In the genomic region with DNA sequence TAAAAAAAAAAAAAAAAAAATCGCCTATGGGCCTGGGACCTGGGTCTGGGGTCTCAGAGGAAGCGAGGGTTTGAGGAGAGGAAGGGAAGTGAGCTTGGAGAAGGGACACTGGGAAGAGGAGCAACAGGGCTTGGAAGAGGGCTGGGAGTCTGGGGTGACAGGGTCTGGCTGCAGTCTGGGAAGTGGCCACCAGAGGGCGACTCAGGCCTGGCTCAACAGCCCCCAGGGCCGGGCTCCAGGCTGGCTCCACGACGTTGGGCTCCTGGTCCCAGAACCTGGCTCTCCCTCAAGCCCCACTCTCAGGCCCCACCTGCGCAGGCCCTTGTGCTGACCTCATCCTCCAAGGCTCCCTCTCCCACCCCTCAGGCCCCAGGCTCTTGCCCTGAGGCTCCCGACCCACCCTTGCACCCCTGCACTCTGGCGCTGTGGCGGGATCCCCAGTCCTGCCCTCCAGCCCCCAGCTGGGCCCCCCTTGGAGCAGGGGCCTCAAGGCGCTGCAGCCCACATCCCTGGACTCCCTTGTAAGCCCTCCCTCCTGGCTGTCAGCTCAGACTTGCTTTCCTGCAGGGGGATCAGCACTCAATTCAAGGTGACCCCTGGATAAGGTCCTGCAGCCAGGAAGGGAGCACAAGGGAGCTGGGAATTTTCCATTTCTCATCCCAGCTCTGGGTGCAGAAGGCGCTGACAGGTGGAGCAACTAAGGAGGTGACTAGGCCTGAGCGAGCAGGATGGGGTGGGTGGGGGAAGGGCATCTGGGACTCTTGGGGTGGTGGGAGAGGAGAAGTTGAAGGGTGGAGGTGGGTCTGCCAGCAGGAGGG, we compare ENCODE assay signal across 9 cellular contexts. TPM values are rescaled to one million over a fixed set of nuclear protein-coding genes. Genes with fewer than 3 reads are reported as not detected.
DNase-seq lines count a peak whose midpoint lies in the region; ATAC-seq, FAIRE-seq and TF ChIP-seq lines count a peak whose summit lies in the region.
"Had no signal": no experiment of that assay in that cellular context is flagged by ENCODE, and none has a peak within 500 bp of the region (broad histone marks: within the 10 kb centered on the region; RNA-seq: fewer than 3 reads in every experiment).

No MANE protein-coding gene starts in this region.

- no peaks in the 10 kb centered on the region for H3K79me2 ChIP-seq in HepG2 (ENCODE audit: insufficient read depth, low read length)

- no peak overlapping the region for H3K9ac ChIP-seq in HepG2 (ENCODE audit: insufficient read depth, low read depth, low read length)

- no peaks in the 10 kb centered on the region for H4K20me1 ChIP-seq in HepG2 (ENCODE audit: insufficient read depth, low read length)

- peak overlapping the region; percentile 43; the same call in 1 of the 2 replicates for H3K4me2 ChIP-seq in HepG2 (ENCODE audit: low read depth, low read length)

- H3K9me3 ChIP-seq in HepG2 (ENCODE audit: low read length) = no peaks in the 10 kb centered on the region

- 0 out of 6 replicates have a peak overlapping the region, but pooled peaks of 1 of the 3 experiments have one; percentile 28 for H3K4me3 ChIP-seq in HepG2 (replicated peaks in 1 of 3; ENCODE audit: insufficient read depth in 1 of 3, low read depth in 2 of 3, low read length in 3 of 3)

- peaks cover 4 to 8% of the 10 kb centered on the region in 2 experiments; a peak in 3 of 5 replicates for H3K36me3 ChIP-seq in HepG2 (replicated peaks in 1 of 2; ENCODE audit: control insufficient read depth in 1 of 2, insufficient read depth in 2 of 2, low read length in 2 of 2)

- CTCF ChIA-PET in HepG2 (lab: Yijun Ruan, JAX; ENCODE audit: low intra/inter-chr PET ratio, low total read pairs) = interaction anchor here (1.0 to 2.7 kb wide), 6 partner anchors 9 to 119 kb away, joined by 3 to 32 read pairs (median 6); a partner anchor contains a TSS

- DNase-seq in DMS 273 (lab: John Stamatoyannopoulos, UW; ENCODE audit: unreplicated experiment) (peak; percentile 93), NCI-H446 treated with DMSO at 0.1 percent for 48 hours (lab: John Stamatoyannopoulos, UW) (peak; percentile 10), HepG2 (ENCODE audit: low spot score) (peak; percentile 51)
- peak; percentile 85 for DNase-seq in activated CD4-positive, alpha-beta T cell treated with anti-CD3 and anti-CD28 coated beads, Interleukin-2, amount 50 U/mL, for 1 hour
- peak; percentile 73 to 88 for DNase-seq in stimulated activated CD4-positive, alpha-beta T cell treated with anti-CD3 and anti-CD28 coated beads, Interleukin-4, amount 100 ng/mL, for 48 hours (ENCODE audit: low read depth in 2 of 2)

- H3K4me1 ChIP-seq in HepG2 (ENCODE audit: insufficient read depth, low read length) = peaks cover 17% of the 10 kb centered on the region

- TF ChIP-seq RAD21 in HepG2 (CRISPR knock-in tag; IDR thresholded peaks at IDR 0.05) = peak; percentile 97

- no peak overlapping the region for H2AFZ ChIP-seq in HepG2 (ENCODE audit: low read length)

- 59% methylated on average over 8 of the region's 13 CpGs for WGBS in HepG2 (ENCODE audit: low lambda C conversion rate)

- peak; percentile 95 for TF ChIP-seq CTCF in HepG2 (CRISPR knock-in tag; IDR thresholded peaks at IDR 0.05)

- peak; percentile 72 for ATAC-seq in HG02759 (IDR thresholded peaks at IDR 0.05; ENCODE audit: unreplicated experiment)
- ATAC-seq in HepG2 = peak; percentile 87
- ATAC-seq in GM21528 (IDR thresholded peaks at IDR 0.05; ENCODE audit: low FRiP score, unreplicated experiment) = no peak

- no peaks in the 10 kb centered on the region for H3K27me3 ChIP-seq in HepG2 (ENCODE audit: control insufficient read depth in 1 of 2, insufficient read depth in 2 of 2, low read length in 2 of 2)

- no TSS peak for BruUV-seq in HepG2 (replicated peaks; lab: Mats Ljungman, UMichigan)

- TF ChIP-seq EP300 in HepG2 (IDR thresholded peaks at IDR 0.05; ENCODE audit: low read depth in 2 of 2, low read length in 2 of 2) = no peak
- TF ChIP-seq EP300 in HepG2 (CRISPR knock-in tag; IDR thresholded peaks at IDR 0.05; ENCODE audit: borderline replicate concordance) = no peak

- peak; percentile 47 for FAIRE-seq in HepG2 (lab: Jason Lieb, UNC)

- in situ Hi-C loops in HepG2 (cut with HindIII; ENCODE audit: extremely low pct_ligation_motif_present, low pct_unique_long_range_greater_than_20kb) = loop anchor here (10.0 kb wide), 1 partner anchor 225 kb away; a partner anchor contains a TSS

- intact Hi-C loops in HepG2 (cut with micrococcal nuclease; ENCODE audit: unreplicated experiment) = loop anchor here (1.0 to 5.0 kb wide), 2 partner anchors 14 to 93 kb away; a partner anchor contains a TSS

- POLR2A ChIA-PET in HepG2 (lab: Yijun Ruan, JAX) = interaction anchor here (0.7 to 1.4 kb wide), 4 partner anchors 11 to 236 kb away, joined by 3 to 4 read pairs (median 4); a partner anchor contains a TSS

- H3K27ac ChIP-seq in cingulate gyrus (ENCODE audit: low read depth, low read length) = peak overlapping the region; percentile 47
- no peak overlapping the region for H3K27ac ChIP-seq in HepG2 (ENCODE audit: extremely low read length, insufficient read depth, low read length)

- no peak for TF ChIP-seq POLR2A in HepG2 (IDR thresholded peaks at IDR 0.05; ENCODE audit: insufficient read depth in 1 of 2, low read depth in 2 of 2, low read length in 2 of 2)

RNA-seq across cellular contexts. Expression of a gene that starts 5.4 kb away (rescaled TPM):
- total RNA-seq in HepG2 (2016; rRNA removed; fragmentation: Illumina TruSeq; extraction: Trizol) = not detected in 2 replicates
- not detected in 2 replicates for total RNA-seq in HepG2 (2016; cell fraction: cytosol; rRNA removed; fragmentation: Illumina TruSeq; extraction: Trizol; ENCODE audit: low read depth)
- total RNA-seq in HepG2 (2016; cell fraction: insoluble cytoplasmic fraction; rRNA removed; fragmentation: Illumina TruSeq; extraction: Trizol) = 0.15 TPM in 1 of 2 replicates, not detected in the other
- not detected in 2 replicates for total RNA-seq in HepG2 (2016; cell fraction: membrane; rRNA removed; fragmentation: Illumina TruSeq; extraction: Trizol)
- not detected in 2 replicates for total RNA-seq in HepG2 (2016; cell fraction: nucleus; rRNA removed; fragmentation: Illumina TruSeq; extraction: Trizol)
- polyA plus RNA-seq in HepG2 (2011; rRNA removed) = 0.24 and 0.41 TPM in 2 replicates
- polyA plus RNA-seq in HepG2 (2011; cell fraction: cytosol; rRNA removed) = 0.16 TPM in 1 of 2 replicates, not detected in the other
- polyA plus RNA-seq in HepG2 (2011; cell fraction: nucleus; rRNA removed) = 0.55 and 0.99 TPM in 2 replicates
- polyA plus RNA-seq in HepG2 (2012) = 0.20 TPM in 1 of 2 replicates, not detected in the other
- not detected in 2 replicates for polyA plus RNA-seq in HepG2 (2016; cell fraction: cytosol; fragmentation: Illumina TruSeq; extraction: Trizol; ENCODE audit: low read depth)
- polyA plus RNA-seq in HepG2 (2016; cell fraction: insoluble cytoplasmic fraction; fragmentation: Illumina TruSeq; extraction: Trizol; ENCODE audit: low read depth) = not detected in 2 replicates
- 0.26 TPM in 1 of 2 replicates, not detected in the other for polyA plus RNA-seq in HepG2 (2016; cell fraction: membrane; fragmentation: Illumina TruSeq; extraction: Trizol; ENCODE audit: low read depth)
- polyA plus RNA-seq in HepG2 (2016; cell fraction: nucleus; fragmentation: Illumina TruSeq; extraction: Trizol; ENCODE audit: insufficient read depth, low read depth) = not detected in 2 replicates
- 0.14 and 0.65 TPM in 2 replicates for polyA minus RNA-seq in HepG2 (2011; rRNA and poly(A)+ RNA removed; ENCODE audit: low replicate concordance)
- not detected in 2 replicates for polyA minus RNA-seq in HepG2 (2011; cell fraction: cytosol; rRNA and poly(A)+ RNA removed)
- not detected in 2 replicates for polyA minus RNA-seq in HepG2 (2011; cell fraction: nucleus; rRNA and poly(A)+ RNA removed)

RNA-seq across cellular contexts. Expression of a gene that starts 9.6 kb away (rescaled TPM):
- 6.3 and 7.7 TPM in 2 replicates for total RNA-seq in HepG2 (2016; rRNA removed; fragmentation: Illumina TruSeq; extraction: Trizol)
- total RNA-seq in HepG2 (2016; cell fraction: cytosol; rRNA removed; fragmentation: Illumina TruSeq; extraction: Trizol; ENCODE audit: low read depth) = 2.6 and 2.9 TPM in 2 replicates
- 5.6 and 7.4 TPM in 2 replicates for total RNA-seq in HepG2 (2016; cell fraction: insoluble cytoplasmic fraction; rRNA removed; fragmentation: Illumina TruSeq; extraction: Trizol)
- 4.7 and 8.1 TPM in 2 replicates for total RNA-seq in HepG2 (2016; cell fraction: membrane; rRNA removed; fragmentation: Illumina TruSeq; extraction: Trizol)
- 4.4 and 5.5 TPM in 2 replicates for total RNA-seq in HepG2 (2016; cell fraction: nucleus; rRNA removed; fragmentation: Illumina TruSeq; extraction: Trizol)
- 8.7 and 10.1 TPM in 2 replicates for polyA plus RNA-seq in HepG2 (2011; rRNA removed)
- polyA plus RNA-seq in HepG2 (2011; cell fraction: cytosol; rRNA removed) = 6.5 and 10.9 TPM in 2 replicates
- polyA plus RNA-seq in HepG2 (2011; cell fraction: nucleus; rRNA removed) = 17.7 and 20.7 TPM in 2 replicates
- polyA plus RNA-seq in HepG2 (2012) = 6.9 and 11.5 TPM in 2 replicates
- polyA plus RNA-seq in HepG2 (2016; cell fraction: cytosol; fragmentation: Illumina TruSeq; extraction: Trizol; ENCODE audit: low read depth) = 2.7 and 4.0 TPM in 2 replicates
- polyA plus RNA-seq in HepG2 (2016; cell fraction: insoluble cytoplasmic fraction; fragmentation: Illumina TruSeq; extraction: Trizol; ENCODE audit: low read depth) = 10.1 and 11.1 TPM in 2 replicates
- polyA plus RNA-seq in HepG2 (2016; cell fraction: membrane; fragmentation: Illumina TruSeq; extraction: Trizol; ENCODE audit: low read depth) = 6.2 and 8.1 TPM in 2 replicates
- 13.1 and 14.8 TPM in 2 replicates for polyA plus RNA-seq in HepG2 (2016; cell fraction: nucleus; fragmentation: Illumina TruSeq; extraction: Trizol; ENCODE audit: insufficient read depth, low read depth)
- 9.9 and 13.8 TPM in 2 replicates for polyA minus RNA-seq in HepG2 (2011; rRNA and poly(A)+ RNA removed; ENCODE audit: low replicate concordance)
- 7.0 and 9.1 TPM in 2 replicates for polyA minus RNA-seq in HepG2 (2011; cell fraction: cytosol; rRNA and poly(A)+ RNA removed)
- polyA minus RNA-seq in HepG2 (2011; cell fraction: nucleus; rRNA and poly(A)+ RNA removed) = 3.0 and 4.5 TPM in 2 replicates

RNA-seq across cellular contexts. Expression of a gene that starts 14.3 kb away (rescaled TPM):
- total RNA-seq in HepG2 (2016; rRNA removed; fragmentation: Illumina TruSeq; extraction: Trizol) = 0.15 TPM in 2 replicates
- total RNA-seq in HepG2 (2016; cell fraction: cytosol; rRNA removed; fragmentation: Illumina TruSeq; extraction: Trizol; ENCODE audit: low read depth) = not detected in 2 replicates
- 0.09 and 0.26 TPM in 2 replicates for total RNA-seq in HepG2 (2016; cell fraction: insoluble cytoplasmic fraction; rRNA removed; fragmentation: Illumina TruSeq; extraction: Trizol)
- 0.55 TPM in 1 of 2 replicates, not detected in the other for total RNA-seq in HepG2 (2016; cell fraction: membrane; rRNA removed; fragmentation: Illumina TruSeq; extraction: Trizol)
- total RNA-seq in HepG2 (2016; cell fraction: nucleus; rRNA removed; fragmentation: Illumina TruSeq; extraction: Trizol) = 0.09 and 0.22 TPM in 2 replicates
- polyA plus RNA-seq in HepG2 (2011; rRNA removed) = 0.46 and 0.76 TPM in 2 replicates
- 0.44 and 0.70 TPM in 2 replicates for polyA plus RNA-seq in HepG2 (2011; cell fraction: cytosol; rRNA removed)
- polyA plus RNA-seq in HepG2 (2011; cell fraction: nucleus; rRNA removed) = 2.4 and 2.9 TPM in 2 replicates
- polyA plus RNA-seq in HepG2 (2012) = 0.60 and 0.88 TPM in 2 replicates
- 0.07 and 0.09 TPM in 2 replicates for polyA plus RNA-seq in HepG2 (2016; cell fraction: cytosol; fragmentation: Illumina TruSeq; extraction: Trizol; ENCODE audit: low read depth)
- 0.08 TPM in 1 of 2 replicates, not detected in the other for polyA plus RNA-seq in HepG2 (2016; cell fraction: insoluble cytoplasmic fraction; fragmentation: Illumina TruSeq; extraction: Trizol; ENCODE audit: low read depth)
- 0.07 TPM in 1 of 2 replicates, not detected in the other for polyA plus RNA-seq in HepG2 (2016; cell fraction: membrane; fragmentation: Illumina TruSeq; extraction: Trizol; ENCODE audit: low read depth)
- polyA plus RNA-seq in HepG2 (2016; cell fraction: nucleus; fragmentation: Illumina TruSeq; extraction: Trizol; ENCODE audit: insufficient read depth, low read depth) = 0.77 and 0.83 TPM in 2 replicates
- 0.62 TPM in 1 of 2 replicates, not detected in the other for polyA minus RNA-seq in HepG2 (2011; rRNA and poly(A)+ RNA removed; ENCODE audit: low replicate concordance)
- polyA minus RNA-seq in HepG2 (2011; cell fraction: cytosol; rRNA and poly(A)+ RNA removed) = 0.53 and 0.99 TPM in 2 replicates
- 0.62 and 0.64 TPM in 2 replicates for polyA minus RNA-seq in HepG2 (2011; cell fraction: nucleus; rRNA and poly(A)+ RNA removed)
- total RNA-seq: T-helper 2 cell treated with Interferon-gamma antibody and Interleukin-4, amounts not matched to agents 100 ng/mL and 5 ng/mL, for 36 hours had no signal

RNA-seq across cellular contexts. Expression of a gene that starts 33.1 kb away (rescaled TPM):
- total RNA-seq in HepG2 (2016; rRNA removed; fragmentation: Illumina TruSeq; extraction: Trizol) = 16.7 and 24.8 TPM in 2 replicates
- total RNA-seq in HepG2 (2016; cell fraction: cytosol; rRNA removed; fragmentation: Illumina TruSeq; extraction: Trizol; ENCODE audit: low read depth) = 16.5 and 21.7 TPM in 2 replicates
- total RNA-seq in HepG2 (2016; cell fraction: insoluble cytoplasmic fraction; rRNA removed; fragmentation: Illumina TruSeq; extraction: Trizol) = 19.3 and 24.7 TPM in 2 replicates
- 16.5 and 20.1 TPM in 2 replicates for total RNA-seq in HepG2 (2016; cell fraction: membrane; rRNA removed; fragmentation: Illumina TruSeq; extraction: Trizol)
- 13.8 and 17.9 TPM in 2 replicates for total RNA-seq in HepG2 (2016; cell fraction: nucleus; rRNA removed; fragmentation: Illumina TruSeq; extraction: Trizol)
- 26.4 and 29.0 TPM in 2 replicates for polyA plus RNA-seq in HepG2 (2011; rRNA removed)
- 18.0 and 33.0 TPM in 2 replicates for polyA plus RNA-seq in HepG2 (2011; cell fraction: cytosol; rRNA removed)
- 102 and 127 TPM in 2 replicates for polyA plus RNA-seq in HepG2 (2011; cell fraction: nucleus; rRNA removed)
- polyA plus RNA-seq in HepG2 (2012) = 17.6 and 20.1 TPM in 2 replicates
- polyA plus RNA-seq in HepG2 (2016; cell fraction: cytosol; fragmentation: Illumina TruSeq; extraction: Trizol; ENCODE audit: low read depth) = 16.5 and 23.2 TPM in 2 replicates
- 21.3 TPM in 2 replicates for polyA plus RNA-seq in HepG2 (2016; cell fraction: insoluble cytoplasmic fraction; fragmentation: Illumina TruSeq; extraction: Trizol; ENCODE audit: low read depth)
- 13.7 and 17.5 TPM in 2 replicates for polyA plus RNA-seq in HepG2 (2016; cell fraction: membrane; fragmentation: Illumina TruSeq; extraction: Trizol; ENCODE audit: low read depth)
- polyA plus RNA-seq in HepG2 (2016; cell fraction: nucleus; fragmentation: Illumina TruSeq; extraction: Trizol; ENCODE audit: insufficient read depth, low read depth) = 39.6 and 40.4 TPM in 2 replicates
- 13.2 and 24.1 TPM in 2 replicates for polyA minus RNA-seq in HepG2 (2011; rRNA and poly(A)+ RNA removed; ENCODE audit: low replicate concordance)
- polyA minus RNA-seq in HepG2 (2011; cell fraction: cytosol; rRNA and poly(A)+ RNA removed) = 10.6 and 13.9 TPM in 2 replicates
- 7.1 and 7.3 TPM in 2 replicates for polyA minus RNA-seq in HepG2 (2011; cell fraction: nucleus; rRNA and poly(A)+ RNA removed)

RNA-seq across cellular contexts. Expression of a gene that starts 39.8 kb away (rescaled TPM):
- total RNA-seq in HepG2 (2016; rRNA removed; fragmentation: Illumina TruSeq; extraction: Trizol) = 22.6 and 26.0 TPM in 2 replicates
- 3.8 and 3.9 TPM in 2 replicates for total RNA-seq in HepG2 (2016; cell fraction: cytosol; rRNA removed; fragmentation: Illumina TruSeq; extraction: Trizol; ENCODE audit: low read depth)
- 20.2 and 25.7 TPM in 2 replicates for total RNA-seq in HepG2 (2016; cell fraction: insoluble cytoplasmic fraction; rRNA removed; fragmentation: Illumina TruSeq; extraction: Trizol)
- total RNA-seq in HepG2 (2016; cell fraction: membrane; rRNA removed; fragmentation: Illumina TruSeq; extraction: Trizol) = 12.8 and 14.8 TPM in 2 replicates
- total RNA-seq in HepG2 (2016; cell fraction: nucleus; rRNA removed; fragmentation: Illumina TruSeq; extraction: Trizol) = 14.9 and 18.9 TPM in 2 replicates
- 12.3 and 12.7 TPM in 2 replicates for polyA plus RNA-seq in HepG2 (2011; rRNA removed)
- 9.2 and 10.6 TPM in 2 replicates for polyA plus RNA-seq in HepG2 (2011; cell fraction: cytosol; rRNA removed)
- 18.9 and 27.3 TPM in 2 replicates for polyA plus RNA-seq in HepG2 (2011; cell fraction: nucleus; rRNA removed)
- 14.6 and 17.9 TPM in 2 replicates for polyA plus RNA-seq in HepG2 (2012)
- 3.0 and 3.3 TPM in 2 replicates for polyA plus RNA-seq in HepG2 (2016; cell fraction: cytosol; fragmentation: Illumina TruSeq; extraction: Trizol; ENCODE audit: low read depth)
- 20.4 and 25.4 TPM in 2 replicates for polyA plus RNA-seq in HepG2 (2016; cell fraction: insoluble cytoplasmic fraction; fragmentation: Illumina TruSeq; extraction: Trizol; ENCODE audit: low read depth)
- 8.6 and 9.6 TPM in 2 replicates for polyA plus RNA-seq in HepG2 (2016; cell fraction: membrane; fragmentation: Illumina TruSeq; extraction: Trizol; ENCODE audit: low read depth)
- polyA plus RNA-seq in HepG2 (2016; cell fraction: nucleus; fragmentation: Illumina TruSeq; extraction: Trizol; ENCODE audit: insufficient read depth, low read depth) = 23.4 and 28.3 TPM in 2 replicates
- polyA minus RNA-seq in HepG2 (2011; rRNA and poly(A)+ RNA removed; ENCODE audit: low replicate concordance) = 44.0 and 89.0 TPM in 2 replicates
- 8.6 and 10.8 TPM in 2 replicates for polyA minus RNA-seq in HepG2 (2011; cell fraction: cytosol; rRNA and poly(A)+ RNA removed)
- polyA minus RNA-seq in HepG2 (2011; cell fraction: nucleus; rRNA and poly(A)+ RNA removed) = 27.3 and 30.2 TPM in 2 replicates

Comparison
In these comparisons a context has a peak if more than half of its experiments do, and no peak if none do; other contexts are left out.
1. DNase-seq: peak in every context shown above with its lines; median percentile 93 in DMS 273; 85 in activated CD4-positive, alpha-beta T cell treated with anti-CD3 and anti-CD28 coated beads, Interleukin-2, amount 50 U/mL, for 1 hour; 80 in stimulated activated CD4-positive, alpha-beta T cell treated with anti-CD3 and anti-CD28 coated beads, Interleukin-4, amount 100 ng/mL, for 48 hours; 51 in HepG2; 10 in NCI-H446 treated with DMSO at 0.1 percent for 48 hours.